In the genomic region with DNA sequence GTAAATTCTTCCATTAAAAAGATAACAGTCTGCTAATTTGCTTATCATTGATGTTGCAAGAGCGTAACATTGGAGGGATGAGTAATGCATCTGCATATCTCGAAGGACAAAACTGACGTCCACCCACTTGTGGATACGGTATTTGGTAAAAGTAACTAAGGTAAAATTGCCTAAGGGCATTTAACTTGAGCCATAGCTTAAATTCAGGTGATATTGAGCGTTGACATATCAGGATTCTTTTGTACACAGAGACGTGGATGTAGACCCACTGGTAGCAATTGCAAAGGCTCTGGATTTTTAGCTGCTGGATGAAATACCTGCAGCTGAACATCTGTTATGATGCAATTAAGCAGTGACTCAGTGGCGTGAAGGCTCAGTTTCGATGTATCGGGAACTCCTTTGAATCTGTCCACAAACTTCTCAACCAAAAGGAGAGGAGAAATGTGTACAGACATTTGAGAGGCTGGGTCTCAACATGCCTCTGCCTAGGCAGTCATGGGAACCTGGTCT, we compare ENCODE assay signal across 12 cellular contexts.
DNase-seq lines count a peak whose midpoint lies in the region; ATAC-seq, FAIRE-seq and TF ChIP-seq lines count a peak whose summit lies in the region.
"Had no signal": no experiment of that assay in that cellular context is flagged by ENCODE, and none has a peak within 500 bp of the region (broad histone marks: within the 10 kb centered on the region; RNA-seq: fewer than 3 reads in every experiment).

No MANE protein-coding gene starts in this region.

- H3K36me3 Mint-ChIP-seq in T-helper 17 cell (ENCODE audit: low read depth): no peaks in the 10 kb centered on the region

- peak overlapping the region; percentile 99 for H3K27ac Mint-ChIP-seq in T-helper 17 cell
- H3K27ac Mint-ChIP-seq: dendritic cell treated with granulocyte-macrophage colony-stimulating factor and Interleukin-4, amounts not matched to agents 40 ng/mL and 50 ng/mL, for 4 days had no signal

- no peak for TF ChIP-seq POLR2A in spleen (IDR thresholded peaks at IDR 0.05)

- H3K36me3 ChIP-seq in esophagus (ENCODE audit: control insufficient read depth in 2 of 2, insufficient read depth in 2 of 2, low read length in 1 of 2): no peaks in the 10 kb centered on the region
- H3K36me3 ChIP-seq in spleen: no peaks in the 10 kb centered on the region

- no peak for FAIRE-seq in frontal cortex (lab: Jason Lieb, UNC)

- H3K27me3 ChIP-seq in esophagus (ENCODE audit: control insufficient read depth in 1 of 2, insufficient read depth in 2 of 2, low read length in 2 of 2): no peaks in the 10 kb centered on the region
- no peaks in the 10 kb centered on the region for H3K27me3 ChIP-seq in spleen (replicated peaks in 1 of 7)

- no peak overlapping the region for H3K4me3 ChIP-seq in esophagus (ENCODE audit: low read depth in 1 of 2, low read length in 2 of 2)
- no peak overlapping the region for H3K4me3 ChIP-seq in spleen
- H3K4me3 ChIP-seq: lung had no signal

- ATAC-seq in T-helper 17 cell: no peak
- ATAC-seq in GM21390 (IDR thresholded peaks at IDR 0.05; ENCODE audit: unreplicated experiment): no peak
- ATAC-seq in GM18858 (IDR thresholded peaks at IDR 0.05; ENCODE audit: unreplicated experiment): no peak

- 40 to 49% methylated on average over 9 of the region's 9 CpGs for WGBS in esophagus, 2 donors
- WGBS in spleen, 5 donors: 59 to 80% (median 69%) methylated on average over 9 of the region's 9 CpGs

- no peaks in the 10 kb centered on the region for H3K27me3 Mint-ChIP-seq in T-helper 17 cell
- H3K27me3 Mint-ChIP-seq: dendritic cell treated with granulocyte-macrophage colony-stimulating factor and Interleukin-4, amounts not matched to agents 40 ng/mL and 50 ng/mL, for 4 days had no signal

- peak overlapping the region; percentile 52 to 67 for H3K27ac ChIP-seq in esophagus (ENCODE audit: low read depth in 2 of 2, low read length in 1 of 2)
- H3K27ac ChIP-seq in spleen: peak overlapping the region; percentile 66 to 93 (median 86)

- no peaks in the 10 kb centered on the region for H3K9me3 ChIP-seq in T-helper 17 cell (ENCODE audit: control insufficient read depth, low read length, poor library complexity, severe bottlenecking)
- no peaks in the 10 kb centered on the region for H3K9me3 ChIP-seq in esophagus (ENCODE audit: control insufficient read depth in 2 of 2, insufficient read depth in 1 of 2, low read depth in 1 of 2, low read length in 1 of 2)
- H3K9me3 ChIP-seq in spleen: no peaks in the 10 kb centered on the region

- H3K4me1 ChIP-seq in esophagus (ENCODE audit: control insufficient read depth in 2 of 2, insufficient read depth in 2 of 2, low read length in 1 of 2) (peaks cover 7 to 15% of the 10 kb centered on the region in 2 donors), spleen (peaks cover 78 to 100% (median 97%) of the 10 kb centered on the region in 6 donors)

- intact Hi-C loops in spleen (cut with DNase I; ENCODE audit: low total_unique reads): no loop called here

- no peak overlapping the region for H3K4me3 Mint-ChIP-seq in T-helper 17 cell
- H3K4me3 Mint-ChIP-seq: dendritic cell treated with granulocyte-macrophage colony-stimulating factor and Interleukin-4, amounts not matched to agents 40 ng/mL and 50 ng/mL, for 4 days had no signal

- peak; percentile 10 for DNase-seq in NK-92 treated with Interleukin-12 subunit alpha and Interleukin-12 subunit beta, amount 100 ng/mL, for 24 hours (lab: John Stamatoyannopoulos, UW)
- DNase-seq in NK-92 (lab: John Stamatoyannopoulos, UW; ENCODE audit: unreplicated experiment) (no peak), T-helper 17 cell (no peak), spleen (no peak), frontal cortex (ENCODE audit: low spot score in 2 of 2) (no peak)
- DNase-seq: MM.1S, T-helper 9 cell had no signal

- TF ChIP-seq CTCF in spleen (IDR thresholded peaks at IDR 0.05 in 8 of 11, conservative IDR thresholded peaks at IDR 0.05 in 3 of 11): no peak

- peaks cover 86% of the 10 kb centered on the region for H3K4me1 Mint-ChIP-seq in T-helper 17 cell
